9 cellular contexts compared by ENCODE assay signal in genomic region chr4:87032884-87033533, GRCh38.
DNase-seq lines count a peak whose midpoint lies in the region; ATAC-seq, FAIRE-seq and TF ChIP-seq lines count a peak whose summit lies in the region.
"Had no signal": no experiment of that assay in that cellular context is flagged by ENCODE, and none has a peak within 500 bp of the region (broad histone marks: within the 10 kb centered on the region; RNA-seq: fewer than 3 reads in every experiment).

No MANE protein-coding gene starts in this region.

- 57% methylated on average over 2 of the region's 3 CpGs; no CpG with 5 or more reads in 1 of the 2 experiments for WGBS in mesodermal cell (ENCODE audit: insufficient coverage in 2 of 2), 2 experiments
- 39 to 52% methylated on average over 2 to 3 of the region's 3 CpGs for WGBS in transverse colon (ENCODE audit: low coverage in 1 of 2), 2 donors

- H3K27me3 ChIP-seq in transverse colon: no peaks in the 10 kb centered on the region

- H3K27ac ChIP-seq in mesodermal cell (ENCODE audit: low read depth, low read length, severe bottlenecking): peak overlapping the region; percentile 66
- H3K27ac ChIP-seq in transverse colon: peak overlapping the region; percentile 70 to 84 (median 78)

- H3K9me3 ChIP-seq in mesodermal cell (ENCODE audit: control insufficient read depth, low read length) (no peaks in the 10 kb centered on the region), transverse colon (no peaks in the 10 kb centered on the region)

- peaks cover 63% of the 10 kb centered on the region for H3K4me1 ChIP-seq in mesodermal cell (ENCODE audit: control insufficient read depth, insufficient read depth, low read length, poor library complexity, severe bottlenecking)
- peaks cover 66 to 100% (median 81%) of the 10 kb centered on the region in 4 donors for H3K4me1 ChIP-seq in transverse colon

- H3K4me3 ChIP-seq in mesodermal cell (ENCODE audit: extremely low read depth, insufficient read depth, low read length, poor library complexity, severe bottlenecking): no peak overlapping the region
- peak overlapping the region in 1 of 4 donors; percentile 16 for H3K4me3 ChIP-seq in transverse colon

- no peak for ATAC-seq in activated CD4-positive, CD25-positive, alpha-beta regulatory T cell treated with anti-CD3 and anti-CD28 coated beads, Interleukin-2, amount 50 U/mL, for 24 hours
- no peak for ATAC-seq in GM21529 (IDR thresholded peaks at IDR 0.05; ENCODE audit: unreplicated experiment)
- ATAC-seq in HG02763 (IDR thresholded peaks at IDR 0.05; ENCODE audit: unreplicated experiment): no peak

- intact Hi-C loops in transverse colon (cut with DNase I; ENCODE audit: low total_unique reads): no loop called here

- TF ChIP-seq POLR2A in transverse colon (IDR thresholded peaks at IDR 0.05): no peak

- peak; percentile 31 for FAIRE-seq in RCC 7860 (lab: Jason Lieb, UNC)

- DNase-seq in RCC 7860 (ENCODE audit: low spot score): no peak
- peak; percentile 51 for DNase-seq in epidermal melanocyte (ENCODE audit: insufficient read length, low spot score)
- no peak for DNase-seq in transverse colon
- no peak for DNase-seq in stimulated activated CD4-positive, alpha-beta T cell treated with anti-CD3 and anti-CD28 coated beads, Interleukin-12 subunit alpha, Interleukin-12 subunit beta, amount 100 ng/mL, for 4 hours
- DNase-seq: activated naive CD4-positive, alpha-beta T cell treated with anti-CD3 and anti-CD28 coated beads for 36 hours had no signal

- no peaks in the 10 kb centered on the region for H3K36me3 ChIP-seq in mesodermal cell (ENCODE audit: control insufficient read depth, insufficient read depth, low read length)
- H3K36me3 ChIP-seq in transverse colon: no peaks in the 10 kb centered on the region

- in situ Hi-C loops in transverse colon (cut with MboI; ENCODE audit: low pct_ligation_motif_present in 1 of 4, low pct_unique_long_range_greater_than_20kb in 1 of 4, low sequenced_read_pairs in 3 of 4): no loop called here

- TF ChIP-seq CTCF in transverse colon (IDR thresholded peaks at IDR 0.05): no peak

- no peak for TF ChIP-seq EP300 in transverse colon (IDR thresholded peaks at IDR 0.05; ENCODE audit: low read depth)
